33 cellular contexts compared by ENCODE assay signal in genomic region chr17:41491476-41491875, GRCh38. TPM values are rescaled to one million over a fixed set of nuclear protein-coding genes. Genes with fewer than 3 reads are reported as not detected.
"Had no signal": no experiment of that assay in that cellular context is flagged by ENCODE, and none has a peak within 500 bp of the region (broad histone marks: within the 10 kb centered on the region; RNA-seq: fewer than 3 reads in every experiment).

No MANE protein-coding gene starts in this region.

- H3K4me2 ChIP-seq: smooth muscle cell had no signal

- H3K27ac ChIP-seq: left lung, lower lobe of right lung, pancreas, psoas muscle, right lobe of liver, thyroid gland, transverse colon, upper lobe of left lung had no signal

- H3K4me3 ChIP-seq: left lung, lower lobe of right lung, pancreas, psoas muscle, right lobe of liver, smooth muscle cell, thyroid gland, transverse colon, upper lobe of left lung had no signal

- DNase-seq: hypothalamus; immature natural killer cell; kidney; left colon; left lung; lower lobe of right lung; mammary epithelial cell; mesendoderm; naive B cell; nucleus accumbens; pancreas; psoas muscle; right lobe of liver; stimulated activated CD4-positive, alpha-beta T cell treated with anti-CD3 and anti-CD28 coated beads, Interleukin-1b, Interleukin-23, amount 100 ng/mL, for 48 hours; stimulated activated CD4-positive, alpha-beta T cell treated with anti-CD3 and anti-CD28 coated beads, Interleukin-2, amount 100 ng/mL, for 48 hours; stimulated activated CD4-positive, alpha-beta T cell treated with anti-CD3 and anti-CD28 coated beads, Interleukin-4, amount 100 ng/mL, for 4 hours; stimulated activated CD8-positive, alpha-beta memory T cell treated with anti-CD3 and anti-CD28 coated beads, Interleukin-4, amount 100 ng/mL, for 48 hours; stimulated activated naive CD4-positive, alpha-beta T cell treated with Interleukin-2 at 50 U/mL for 16 hours; stimulated activated naive CD8-positive, alpha-beta T cell treated with anti-CD3 and anti-CD28 coated beads, Interleukin-15, amount 100 ng/mL, for 72 hours; substantia nigra; thyroid gland; transverse colon; upper lobe of left lung had no signal

- H3K9me3 ChIP-seq: left lung, lower lobe of right lung, pancreas, psoas muscle, right lobe of liver, thyroid gland, transverse colon, upper lobe of left lung had no signal

- ATAC-seq: left lung; lower lobe of right lung; pancreas; psoas muscle; stimulated activated memory B cell treated with anti-CD40 and anti-IgM and Interleukin-4, amounts not matched to agents 10 μg/mL and 1 μg/mL and 100 μg/mL, for 72 hours; stimulated activated naive CD8-positive, alpha-beta T cell treated with anti-CD3 and anti-CD28 coated beads, Interleukin-15, amount 100 ng/mL, for 72 hours had no signal

- H3K36me3 ChIP-seq: left lung, lower lobe of right lung, pancreas, right lobe of liver, thyroid gland, transverse colon, upper lobe of left lung had no signal

- H3K4me1 ChIP-seq: pancreas, psoas muscle, right lobe of liver had no signal

- H3K27me3 ChIP-seq: pancreas, right lobe of liver, thyroid gland, transverse colon, upper lobe of left lung had no signal

RNA-seq across cellular contexts. Expression of gene KRT36, which starts 1.8 kb away (rescaled TPM):
- total RNA-seq: kidney, left lung, lower lobe of right lung, mammary epithelial cell, mesothelial cell of epicardium, mononuclear cell, neural crest cell, pancreas, psoas muscle, right lobe of liver, skeletal muscle tissue, temporal lobe, thyroid gland, transverse colon, upper lobe of left lung, urinary bladder had no signal
- polyA plus RNA-seq: immature natural killer cell, liver, mammary epithelial cell, pancreas, smooth muscle cell, urinary bladder had no signal

RNA-seq across cellular contexts. Expression of gene KRT35, which starts 10.5 kb away (rescaled TPM):
- total RNA-seq: kidney, left colon, left lung, liver, lower lobe of right lung, mammary epithelial cell, mesothelial cell of epicardium, mononuclear cell, neural crest cell, osteoblast, pancreas, psoas muscle, right lobe of liver, skeletal muscle tissue, smooth muscle cell, temporal lobe, thyroid gland, transverse colon, upper lobe of left lung, urinary bladder had no signal
- polyA plus RNA-seq: immature natural killer cell, liver, mammary epithelial cell, pancreas, psoas muscle, smooth muscle cell, urinary bladder had no signal

RNA-seq across cellular contexts. Expression of gene KRT13, which starts 13.9 kb away (rescaled TPM):
- total RNA-seq: kidney, neural crest cell, osteoblast, skeletal muscle tissue, temporal lobe had no signal
- polyA plus RNA-seq: immature natural killer cell had no signal

RNA-seq across cellular contexts. Expression of gene KRT32, which starts 24.3 kb away (rescaled TPM):
- total RNA-seq: kidney, left colon, left lung, liver, lower lobe of right lung, mammary epithelial cell, mesothelial cell of epicardium, mononuclear cell, neural crest cell, osteoblast, pancreas, right lobe of liver, skeletal muscle tissue, smooth muscle cell, temporal lobe, thyroid gland, transverse colon, upper lobe of left lung, urinary bladder had no signal
- polyA plus RNA-seq: immature natural killer cell, liver, smooth muscle cell, urinary bladder had no signal

RNA-seq across cellular contexts. Expression of gene KRT15, which starts 27.2 kb away (rescaled TPM):
- total RNA-seq: liver, mononuclear cell, neural crest cell, right lobe of liver, skeletal muscle tissue had no signal
- polyA plus RNA-seq: immature natural killer cell had no signal
